1 cellular context compared by ENCODE assay signal in genomic region chr10:130141038-130141437, GRCh38.
A peak's percentile ranks its signal among the peaks of the same experiment; 100 is the strongest.
TF ChIP-seq lines count a peak whose summit lies in the region.

No MANE protein-coding gene starts in this region.

TF ChIP-seq in HepG2, 621 proteins besides CTCF, POLR2A, EP300 and RAD21:
- TF ChIP-seq ZNF121 (CRISPR knock-in tag; IDR thresholded peaks at IDR 0.05) (peak; percentile 80), DZIP1 (CRISPR knock-in tag; IDR thresholded peaks at IDR 0.05) (no peak), ZNF770 (CRISPR knock-in tag; IDR thresholded peaks at IDR 0.05) (peak; percentile 80)
